ENCODE assay signal across 1 cellular context in the genomic region with DNA sequence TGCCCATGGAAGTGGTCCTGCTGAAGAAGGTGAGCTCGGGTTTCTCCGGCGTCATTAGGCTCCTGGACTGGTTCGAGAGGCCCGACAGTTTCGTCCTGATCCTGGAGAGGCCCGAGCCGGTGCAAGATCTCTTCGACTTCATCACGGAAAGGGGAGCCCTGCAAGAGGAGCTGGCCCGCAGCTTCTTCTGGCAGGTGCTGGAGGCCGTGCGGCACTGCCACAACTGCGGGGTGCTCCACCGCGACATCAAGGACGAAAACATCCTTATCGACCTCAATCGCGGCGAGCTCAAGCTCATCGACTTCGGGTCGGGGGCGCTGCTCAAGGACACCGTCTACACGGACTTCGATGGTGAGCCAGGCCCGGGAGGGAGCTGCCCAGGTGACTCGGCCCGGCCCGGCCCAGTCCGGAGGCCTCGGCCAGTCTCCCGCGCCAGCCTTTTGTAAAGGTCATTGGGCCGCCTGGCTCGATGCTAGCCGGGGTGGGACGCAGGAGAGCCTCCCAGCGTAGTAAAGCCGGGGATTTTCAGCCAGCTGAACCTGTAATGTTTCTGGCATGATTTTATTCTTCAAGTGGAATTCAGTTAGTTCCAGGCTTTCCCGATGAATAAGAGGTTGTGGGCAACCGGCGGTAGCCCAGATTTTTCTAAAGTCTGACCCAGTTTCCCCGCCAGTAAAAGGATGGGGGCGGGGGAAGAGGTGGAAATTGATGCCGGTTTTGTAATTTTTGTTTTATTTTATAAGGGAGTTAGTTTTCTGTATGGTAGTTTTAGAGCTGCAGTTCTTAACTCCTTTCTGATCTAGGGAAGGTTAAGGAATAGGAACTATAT.
A peak's percentile ranks its signal among the peaks of the same experiment; 100 is the strongest.
TF ChIP-seq lines count a peak whose summit lies in the region.

No MANE protein-coding gene starts in this region.

TF ChIP-seq in HepG2, 621 proteins besides CTCF, POLR2A, EP300 and RAD21 (continued from another document and continues in another):
- TF ChIP-seq NR1H2 (CRISPR knock-in tag; IDR thresholded peaks at IDR 0.05; ENCODE audit: borderline replicate concordance, low read depth) (peak; percentile 4; the same call in 1 of the 2 replicates), RARG (CRISPR knock-in tag; IDR thresholded peaks at IDR 0.05; ENCODE audit: low read depth) (peak; percentile 69; the same call in 1 of the 2 replicates), NAIF1 (CRISPR knock-in tag; IDR thresholded peaks at IDR 0.05; ENCODE audit: borderline replicate concordance) (no peak), TOPORS (CRISPR knock-in tag; IDR thresholded peaks at IDR 0.05) (0 out of 2 replicates have a peak, but pooled peaks have one; percentile 18), ZNF121 (CRISPR knock-in tag; IDR thresholded peaks at IDR 0.05) (0 out of 2 replicates have a peak, but pooled peaks have one; percentile 1), ZNF589 (CRISPR knock-in tag; conservative IDR thresholded peaks at IDR 0.05) (0 out of 2 replicates have a peak, but pooled peaks have one; percentile 14), BORCS8-MEF2B (CRISPR knock-in tag; IDR thresholded peaks at IDR 0.05) (peak; percentile 45; the same call in 1 of the 2 replicates), NBN (conservative IDR thresholded peaks at IDR 0.05) (no peak), ZNF101 (CRISPR knock-in tag; IDR thresholded peaks at IDR 0.05; ENCODE audit: borderline replicate concordance, low read depth) (no peak), ZNF766 (CRISPR knock-in tag; IDR thresholded peaks at IDR 0.05; ENCODE audit: borderline replicate concordance) (no peak), ZIK1 (CRISPR knock-in tag; IDR thresholded peaks at IDR 0.05; ENCODE audit: borderline replicate concordance, low read depth) (no peak), NONO (IDR thresholded peaks at IDR 0.05) (no peak), NONO (CRISPR knock-in tag; conservative IDR thresholded peaks at IDR 0.05) (no peak), SP1 (IDR thresholded peaks at IDR 0.05) (no peak), SP1 (CRISPR knock-in tag; IDR thresholded peaks at IDR 0.05) (no peak), ZNF333 (CRISPR knock-in tag; IDR thresholded peaks at IDR 0.05; ENCODE audit: borderline replicate concordance) (peak; percentile 52; the same call in 1 of the 2 replicates), ZNF709 (CRISPR knock-in tag; IDR thresholded peaks at IDR 0.05) (peak; percentile 53; the same call in 1 of the 2 replicates), ZNF552 (CRISPR knock-in tag; IDR thresholded peaks at IDR 0.05; ENCODE audit: borderline replicate concordance) (no peak), SIN3B (IDR thresholded peaks at IDR 0.05; ENCODE audit: low read length) (no peak), SALL1 (CRISPR knock-in tag; IDR thresholded peaks at IDR 0.05) (peak; percentile 52; the same call in 1 of the 2 replicates), AKAP8 (CRISPR knock-in tag; IDR thresholded peaks at IDR 0.05) (peak; percentile 45; the same call in 1 of the 2 replicates), ZNF431 (CRISPR knock-in tag; IDR thresholded peaks at IDR 0.05; ENCODE audit: borderline replicate concordance, low read depth) (no peak), ZSCAN30 (CRISPR knock-in tag; IDR thresholded peaks at IDR 0.05) (0 out of 2 replicates have a peak, but pooled peaks have one; percentile 9), KDM6A (CRISPR knock-in tag; IDR thresholded peaks at IDR 0.05; ENCODE audit: low read depth) (no peak), ZNF235 (CRISPR knock-in tag; IDR thresholded peaks at IDR 0.05; ENCODE audit: borderline replicate concordance) (no peak), ZNF510 (CRISPR knock-in tag; IDR thresholded peaks at IDR 0.05; ENCODE audit: low read depth) (no peak), ZNF839 (CRISPR knock-in tag; IDR thresholded peaks at IDR 0.05; ENCODE audit: borderline replicate concordance) (no peak), REL (CRISPR knock-in tag; conservative IDR thresholded peaks at IDR 0.05) (0 out of 2 replicates have a peak, but pooled peaks have one; percentile 56), HMGA1 (CRISPR knock-in tag; conservative IDR thresholded peaks at IDR 0.05) (no peak), TAF15 (IDR thresholded peaks at IDR 0.05; ENCODE audit: low read depth, low read length, poor library complexity, severe bottlenecking) (no peak), ZNF674 (CRISPR knock-in tag; IDR thresholded peaks at IDR 0.05; ENCODE audit: low read depth) (no peak), AGO2 (optimal IDR thresholded peaks at IDR 0.05; ENCODE audit: low read depth, low read length) (no peak), NFKBIZ (CRISPR knock-in tag; IDR thresholded peaks at IDR 0.05) (0 out of 2 replicates have a peak, but pooled peaks have one; percentile 7), ZNF777 (CRISPR knock-in tag; IDR thresholded peaks at IDR 0.05) (no peak), ARHGAP35 (CRISPR knock-in tag; IDR thresholded peaks at IDR 0.05; ENCODE audit: borderline replicate concordance) (0 out of 2 replicates have a peak, but pooled peaks have one; percentile 1), ZBTB8A (CRISPR knock-in tag; IDR thresholded peaks at IDR 0.05; ENCODE audit: borderline replicate concordance, low read depth) (no peak), ZNF44 (CRISPR knock-in tag; IDR thresholded peaks at IDR 0.05) (no peak), GLI4 (CRISPR knock-in tag; IDR thresholded peaks at IDR 0.05; ENCODE audit: borderline replicate concordance) (no peak), REPIN1 (CRISPR knock-in tag; IDR thresholded peaks at IDR 0.05; ENCODE audit: borderline replicate concordance, low read depth) (0 out of 2 replicates have a peak, but pooled peaks have one; percentile 56), ZNF775 (CRISPR knock-in tag; IDR thresholded peaks at IDR 0.05; ENCODE audit: borderline replicate concordance) (no peak), FOXA1 (IDR thresholded peaks at IDR 0.05) (no peak), FOXA1 (CRISPR knock-in tag; IDR thresholded peaks at IDR 0.05) (no peak), FOXO1 (CRISPR knock-in tag; IDR thresholded peaks at IDR 0.05) (0 out of 2 replicates have a peak, but pooled peaks have one; percentile 34)
- TF ChIP-seq, protein P1, sequence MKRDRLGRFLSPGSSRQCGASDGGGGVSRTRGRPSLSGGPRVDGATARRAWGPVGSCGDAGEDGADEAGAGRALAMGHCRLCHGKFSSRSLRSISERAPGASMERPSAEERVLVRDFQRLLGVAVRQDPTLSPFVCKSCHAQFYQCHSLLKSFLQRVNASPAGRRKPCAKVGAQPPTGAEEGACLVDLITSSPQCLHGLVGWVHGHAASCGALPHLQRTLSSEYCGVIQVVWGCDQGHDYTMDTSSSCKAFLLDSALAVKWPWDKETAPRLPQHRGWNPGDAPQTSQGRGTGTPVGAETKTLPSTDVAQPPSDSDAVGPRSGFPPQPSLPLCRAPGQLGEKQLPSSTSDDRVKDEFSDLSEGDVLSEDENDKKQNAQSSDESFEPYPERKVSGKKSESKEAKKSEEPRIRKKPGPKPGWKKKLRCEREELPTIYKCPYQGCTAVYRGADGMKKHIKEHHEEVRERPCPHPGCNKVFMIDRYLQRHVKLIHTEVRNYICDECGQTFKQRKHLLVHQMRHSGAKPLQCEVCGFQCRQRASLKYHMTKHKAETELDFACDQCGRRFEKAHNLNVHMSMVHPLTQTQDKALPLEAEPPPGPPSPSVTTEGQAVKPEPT (CRISPR knock-in tag; IDR thresholded peaks at IDR 0.05; ENCODE audit: low read depth), result no peak
- TF ChIP-seq, protein P2, sequence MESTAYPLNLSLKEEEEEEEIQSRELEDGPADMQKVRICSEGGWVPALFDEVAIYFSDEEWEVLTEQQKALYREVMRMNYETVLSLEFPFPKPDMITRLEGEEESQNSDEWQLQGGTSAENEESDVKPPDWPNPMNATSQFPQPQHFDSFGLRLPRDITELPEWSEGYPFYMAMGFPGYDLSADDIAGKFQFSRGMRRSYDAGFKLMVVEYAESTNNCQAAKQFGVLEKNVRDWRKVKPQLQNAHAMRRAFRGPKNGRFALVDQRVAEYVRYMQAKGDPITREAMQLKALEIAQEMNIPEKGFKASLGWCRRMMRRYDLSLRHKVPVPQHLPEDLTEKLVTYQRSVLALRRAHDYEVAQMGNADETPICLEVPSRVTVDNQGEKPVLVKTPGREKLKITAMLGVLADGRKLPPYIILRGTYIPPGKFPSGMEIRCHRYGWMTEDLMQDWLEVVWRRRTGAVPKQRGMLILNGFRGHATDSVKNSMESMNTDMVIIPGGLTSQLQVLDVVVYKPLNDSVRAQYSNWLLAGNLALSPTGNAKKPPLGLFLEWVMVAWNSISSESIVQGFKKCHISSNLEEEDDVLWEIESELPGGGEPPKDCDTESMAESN (CRISPR knock-in tag; conservative IDR thresholded peaks at IDR 0.05), result peak; percentile 40; the same call in 1 of the 2 replicates
- TF ChIP-seq, protein P3, sequence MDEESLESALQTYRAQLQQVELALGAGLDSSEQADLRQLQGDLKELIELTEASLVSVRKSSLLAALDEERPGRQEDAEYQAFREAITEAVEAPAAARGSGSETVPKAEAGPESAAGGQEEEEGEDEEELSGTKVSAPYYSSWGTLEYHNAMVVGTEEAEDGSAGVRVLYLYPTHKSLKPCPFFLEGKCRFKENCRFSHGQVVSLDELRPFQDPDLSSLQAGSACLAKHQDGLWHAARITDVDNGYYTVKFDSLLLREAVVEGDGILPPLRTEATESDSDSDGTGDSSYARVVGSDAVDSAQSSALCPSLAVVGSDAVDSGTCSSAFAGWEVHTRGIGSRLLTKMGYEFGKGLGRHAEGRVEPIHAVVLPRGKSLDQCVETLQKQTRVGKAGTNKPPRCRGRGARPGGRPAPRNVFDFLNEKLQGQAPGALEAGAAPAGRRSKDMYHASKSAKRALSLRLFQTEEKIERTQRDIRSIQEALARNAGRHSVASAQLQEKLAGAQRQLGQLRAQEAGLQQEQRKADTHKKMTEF (CRISPR knock-in tag; IDR thresholded peaks at IDR 0.05), result 0 out of 2 replicates have a peak, but pooled peaks have one; percentile 6
- TF ChIP-seq, protein P4, sequence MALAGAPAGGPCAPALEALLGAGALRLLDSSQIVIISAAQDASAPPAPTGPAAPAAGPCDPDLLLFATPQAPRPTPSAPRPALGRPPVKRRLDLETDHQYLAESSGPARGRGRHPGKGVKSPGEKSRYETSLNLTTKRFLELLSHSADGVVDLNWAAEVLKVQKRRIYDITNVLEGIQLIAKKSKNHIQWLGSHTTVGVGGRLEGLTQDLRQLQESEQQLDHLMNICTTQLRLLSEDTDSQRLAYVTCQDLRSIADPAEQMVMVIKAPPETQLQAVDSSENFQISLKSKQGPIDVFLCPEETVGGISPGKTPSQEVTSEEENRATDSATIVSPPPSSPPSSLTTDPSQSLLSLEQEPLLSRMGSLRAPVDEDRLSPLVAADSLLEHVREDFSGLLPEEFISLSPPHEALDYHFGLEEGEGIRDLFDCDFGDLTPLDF (CRISPR knock-in tag; IDR thresholded peaks at IDR 0.05), result peak; percentile 39; the same call in 1 of the 2 replicates
- TF ChIP-seq, protein P5, sequence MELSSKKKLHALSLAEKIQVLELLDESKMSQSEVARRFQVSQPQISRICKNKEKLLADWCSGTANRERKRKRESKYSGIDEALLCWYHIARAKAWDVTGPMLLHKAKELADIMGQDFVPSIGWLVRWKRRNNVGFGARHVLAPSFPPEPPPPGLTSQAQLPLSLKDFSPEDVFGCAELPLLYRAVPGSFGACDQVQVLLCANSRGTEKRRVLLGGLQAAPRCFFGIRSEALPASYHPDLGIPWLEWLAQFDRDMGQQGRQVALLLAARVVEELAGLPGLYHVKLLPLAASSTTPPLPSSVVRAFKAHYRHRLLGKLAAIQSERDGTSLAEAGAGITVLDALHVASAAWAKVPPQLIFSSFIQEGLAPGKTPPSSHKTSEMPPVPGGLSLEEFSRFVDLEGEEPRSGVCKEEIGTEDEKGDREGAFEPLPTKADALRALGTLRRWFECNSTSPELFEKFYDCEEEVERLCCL (CRISPR knock-in tag; IDR thresholded peaks at IDR 0.05; ENCODE audit: borderline replicate concordance), result no peak
- TF ChIP-seq, protein P6, sequence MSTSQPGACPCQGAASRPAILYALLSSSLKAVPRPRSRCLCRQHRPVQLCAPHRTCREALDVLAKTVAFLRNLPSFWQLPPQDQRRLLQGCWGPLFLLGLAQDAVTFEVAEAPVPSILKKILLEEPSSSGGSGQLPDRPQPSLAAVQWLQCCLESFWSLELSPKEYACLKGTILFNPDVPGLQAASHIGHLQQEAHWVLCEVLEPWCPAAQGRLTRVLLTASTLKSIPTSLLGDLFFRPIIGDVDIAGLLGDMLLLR (CRISPR knock-in tag; IDR thresholded peaks at IDR 0.05), result no peak
- TF ChIP-seq, protein P7, sequence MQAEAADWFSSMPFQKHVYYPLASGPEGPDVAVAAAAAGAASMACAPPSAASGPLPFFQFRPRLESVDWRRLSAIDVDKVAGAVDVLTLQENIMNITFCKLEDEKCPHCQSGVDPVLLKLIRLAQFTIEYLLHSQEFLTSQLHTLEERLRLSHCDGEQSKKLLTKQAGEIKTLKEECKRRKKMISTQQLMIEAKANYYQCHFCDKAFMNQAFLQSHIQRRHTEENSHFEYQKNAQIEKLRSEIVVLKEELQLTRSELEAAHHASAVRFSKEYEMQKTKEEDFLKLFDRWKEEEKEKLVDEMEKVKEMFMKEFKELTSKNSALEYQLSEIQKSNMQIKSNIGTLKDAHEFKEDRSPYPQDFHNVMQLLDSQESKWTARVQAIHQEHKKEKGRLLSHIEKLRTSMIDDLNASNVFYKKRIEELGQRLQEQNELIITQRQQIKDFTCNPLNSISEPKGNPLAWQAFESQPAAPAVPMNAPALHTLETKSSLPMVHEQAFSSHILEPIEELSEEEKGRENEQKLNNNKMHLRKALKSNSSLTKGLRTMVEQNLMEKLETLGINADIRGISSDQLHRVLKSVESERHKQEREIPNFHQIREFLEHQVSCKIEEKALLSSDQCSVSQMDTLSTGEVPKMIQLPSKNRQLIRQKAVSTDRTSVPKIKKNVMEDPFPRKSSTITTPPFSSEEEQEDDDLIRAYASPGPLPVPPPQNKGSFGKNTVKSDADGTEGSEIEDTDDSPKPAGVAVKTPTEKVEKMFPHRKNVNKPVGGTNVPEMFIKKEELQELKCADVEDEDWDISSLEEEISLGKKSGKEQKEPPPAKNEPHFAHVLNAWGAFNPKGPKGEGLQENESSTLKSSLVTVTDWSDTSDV (CRISPR knock-in tag; IDR thresholded peaks at IDR 0.05), result peak; percentile 88; the same call in 1 of the 2 replicates
- TF ChIP-seq, protein P8, sequence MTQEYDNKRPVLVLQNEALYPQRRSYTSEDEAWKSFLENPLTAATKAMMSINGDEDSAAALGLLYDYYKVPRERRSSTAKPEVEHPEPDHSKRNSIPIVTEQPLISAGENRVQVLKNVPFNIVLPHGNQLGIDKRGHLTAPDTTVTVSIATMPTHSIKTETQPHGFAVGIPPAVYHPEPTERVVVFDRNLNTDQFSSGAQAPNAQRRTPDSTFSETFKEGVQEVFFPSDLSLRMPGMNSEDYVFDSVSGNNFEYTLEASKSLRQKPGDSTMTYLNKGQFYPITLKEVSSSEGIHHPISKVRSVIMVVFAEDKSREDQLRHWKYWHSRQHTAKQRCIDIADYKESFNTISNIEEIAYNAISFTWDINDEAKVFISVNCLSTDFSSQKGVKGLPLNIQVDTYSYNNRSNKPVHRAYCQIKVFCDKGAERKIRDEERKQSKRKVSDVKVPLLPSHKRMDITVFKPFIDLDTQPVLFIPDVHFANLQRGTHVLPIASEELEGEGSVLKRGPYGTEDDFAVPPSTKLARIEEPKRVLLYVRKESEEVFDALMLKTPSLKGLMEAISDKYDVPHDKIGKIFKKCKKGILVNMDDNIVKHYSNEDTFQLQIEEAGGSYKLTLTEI (CRISPR knock-in tag; conservative IDR thresholded peaks at IDR 0.05), result no peak
- TF ChIP-seq, protein P9, sequence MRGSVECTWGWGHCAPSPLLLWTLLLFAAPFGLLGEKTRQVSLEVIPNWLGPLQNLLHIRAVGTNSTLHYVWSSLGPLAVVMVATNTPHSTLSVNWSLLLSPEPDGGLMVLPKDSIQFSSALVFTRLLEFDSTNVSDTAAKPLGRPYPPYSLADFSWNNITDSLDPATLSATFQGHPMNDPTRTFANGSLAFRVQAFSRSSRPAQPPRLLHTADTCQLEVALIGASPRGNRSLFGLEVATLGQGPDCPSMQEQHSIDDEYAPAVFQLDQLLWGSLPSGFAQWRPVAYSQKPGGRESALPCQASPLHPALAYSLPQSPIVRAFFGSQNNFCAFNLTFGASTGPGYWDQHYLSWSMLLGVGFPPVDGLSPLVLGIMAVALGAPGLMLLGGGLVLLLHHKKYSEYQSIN (CRISPR knock-in tag; IDR thresholded peaks at IDR 0.05; ENCODE audit: borderline replicate concordance), result no peak
